Comparison of ENCODE assay signal across 12 cellular contexts in the genomic region with DNA sequence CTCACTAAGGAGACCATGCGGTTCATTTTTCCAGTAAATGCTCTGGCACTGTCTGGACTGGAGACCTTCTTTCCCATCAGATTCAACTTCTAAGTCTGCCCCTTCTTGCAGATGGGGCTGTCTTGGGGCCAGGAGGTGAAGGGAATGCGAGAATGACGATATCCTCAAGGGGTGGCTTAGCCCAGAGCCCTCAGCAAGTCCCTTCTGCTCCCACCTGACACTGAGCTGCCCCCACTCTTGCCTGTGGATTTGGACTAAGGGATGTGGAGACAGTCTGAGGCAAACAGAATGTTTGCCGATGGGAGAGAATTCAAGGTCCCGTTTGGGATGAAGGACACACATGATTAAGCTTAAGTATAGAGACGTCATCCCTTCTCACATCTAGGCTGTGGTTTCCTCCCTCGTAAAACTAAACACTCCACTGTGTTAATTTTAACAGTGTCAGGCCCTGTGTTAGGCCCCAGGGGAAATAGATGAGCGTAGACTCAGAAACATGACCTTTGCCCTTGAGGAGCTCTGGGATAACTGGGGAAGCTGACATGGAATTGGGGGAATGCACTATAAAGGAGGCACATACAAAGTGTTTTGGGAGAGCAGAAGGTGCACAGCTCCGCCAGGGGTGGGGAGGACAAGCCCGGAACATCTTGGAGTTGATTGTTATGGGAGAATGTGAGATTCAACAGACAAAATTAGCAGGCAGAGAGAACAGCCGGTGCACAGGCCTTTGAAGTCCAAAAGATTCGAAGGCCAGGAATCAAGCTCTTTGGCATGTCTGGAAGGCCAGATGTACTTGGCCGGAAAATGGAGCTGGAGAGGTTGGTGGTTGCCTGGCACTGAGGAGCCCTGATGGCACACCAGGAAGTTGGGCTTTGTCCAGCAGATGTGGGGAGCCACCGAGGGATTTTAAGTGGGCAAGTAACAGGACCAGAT.
A peak's percentile ranks its signal among the peaks of the same experiment; 100 is the strongest.
DNase-seq lines count a peak whose midpoint lies in the region; ATAC-seq and TF ChIP-seq lines count a peak whose summit lies in the region.
"Had no signal": no experiment of that assay in that cellular context is flagged by ENCODE, and none has a peak within 500 bp of the region (broad histone marks: within the 10 kb centered on the region; RNA-seq: fewer than 3 reads in every experiment).

No MANE protein-coding gene starts in this region.

- no peaks in the 10 kb centered on the region for H3K36me3 Mint-ChIP-seq in activated CD4-positive, alpha-beta memory T cell treated with anti-CD3 and anti-CD28 coated beads, Interleukin-2, amount 10 ng/mL, durations not matched to agents 7 days and 5 days (ENCODE audit: low read depth)

- TF ChIP-seq CTCF in GM10248 (IDR thresholded peaks at IDR 0.05; ENCODE audit: control extremely low read depth, extremely low read depth, low read depth, missing control alignments) = no peak

- peak; percentile 73 for ATAC-seq in GM18907 (IDR thresholded peaks at IDR 0.05; ENCODE audit: unreplicated experiment)
- ATAC-seq in HG02938 (IDR thresholded peaks at IDR 0.05; ENCODE audit: unreplicated experiment) = peak; percentile 43
- peak; percentile 77 for ATAC-seq in sciatic nerve

- intact Hi-C loops in sciatic nerve (cut with DNase I) = no loop called here

- no peaks in the 10 kb centered on the region for H3K27me3 Mint-ChIP-seq in activated CD4-positive, alpha-beta memory T cell treated with anti-CD3 and anti-CD28 coated beads, Interleukin-2, amount 10 ng/mL, durations not matched to agents 7 days and 5 days

- H3K4me1 Mint-ChIP-seq in activated CD4-positive, alpha-beta memory T cell treated with anti-CD3 and anti-CD28 coated beads, Interleukin-2, amount 10 ng/mL, durations not matched to agents 7 days and 5 days = no peaks in the 10 kb centered on the region

- no peak overlapping the region for H3K27ac Mint-ChIP-seq in activated CD4-positive, alpha-beta memory T cell treated with anti-CD3 and anti-CD28 coated beads, Interleukin-2, amount 10 ng/mL, durations not matched to agents 7 days and 5 days
- H3K27ac Mint-ChIP-seq: T-helper 2 cell treated with Interferon-gamma antibody and Interleukin-4, amounts not matched to agents 5 μg/mL and 100 μg/mL, for 36 hours had no signal

- DNase-seq in cerebellar cortex (ENCODE audit: low spot score) (peak; percentile 26), sciatic nerve (ENCODE audit: low spot score) (no peak), SW 1271 (lab: John Stamatoyannopoulos, UW) (no peak), GM10248 (ENCODE audit: extremely low spot score) (no peak), amniotic stem cell (lab: John Stamatoyannopoulos, UW) (no peak)
- no peak for DNase-seq in activated CD4-positive, alpha-beta memory T cell treated with anti-CD3 and anti-CD28 coated beads, Interleukin-2, amount 10 ng/mL, durations not matched to agents 7 days and 5 days
- DNase-seq: activated gamma-delta T cell, left cardiac atrium, NCI-H1694 had no signal

- H3K4me3 Mint-ChIP-seq in activated CD4-positive, alpha-beta memory T cell treated with anti-CD3 and anti-CD28 coated beads, Interleukin-2, amount 10 ng/mL, durations not matched to agents 7 days and 5 days = no peak overlapping the region
- H3K4me3 Mint-ChIP-seq: T-helper 2 cell treated with Interferon-gamma antibody and Interleukin-4, amounts not matched to agents 5 μg/mL and 100 μg/mL, for 36 hours had no signal

- POLR2A ChIA-PET in GM10248 (lab: Yijun Ruan, JAX) = no interaction called here
- POLR2A ChIA-PET in activated CD4-positive, alpha-beta memory T cell treated with anti-CD3 and anti-CD28 coated beads, Interleukin-2, amount 10 ng/mL, durations not matched to agents 7 days and 5 days (lab: Charles Lee) = no interaction called here

- H3K9me3 Mint-ChIP-seq in activated CD4-positive, alpha-beta memory T cell treated with anti-CD3 and anti-CD28 coated beads, Interleukin-2, amount 10 ng/mL, durations not matched to agents 7 days and 5 days = no peaks in the 10 kb centered on the region
- H3K9me3 Mint-ChIP-seq: T-helper 2 cell treated with Interferon-gamma antibody and Interleukin-4, amounts not matched to agents 5 μg/mL and 100 μg/mL, for 36 hours had no signal

- CTCF ChIA-PET in GM10248 (lab: Yijun Ruan, JAX) = interaction anchor here (1.2 to 3.8 kb wide), 2 partner anchors 14 to 54 kb away, joined by 3 to 14 read pairs; no protein-coding TSS in a partner anchor
- CTCF ChIA-PET in activated CD4-positive, alpha-beta memory T cell treated with anti-CD3 and anti-CD28 coated beads, Interleukin-2, amount 10 ng/mL, durations not matched to agents 7 days and 5 days (lab: Charles Lee) = interaction anchor here (1.2 to 1.8 kb wide), 2 partner anchors 54 kb away, joined by 3 to 7 read pairs; no protein-coding TSS in a partner anchor
